ENCODE assay signal across 18 cellular contexts in genomic region chr11:90341986-90342385, GRCh38.
DNase-seq lines count a peak whose midpoint lies in the region; ATAC-seq and TF ChIP-seq lines count a peak whose summit lies in the region.
"Had no signal": no experiment of that assay in that cellular context is flagged by ENCODE, and none has a peak within 500 bp of the region (broad histone marks: within the 10 kb centered on the region; RNA-seq: fewer than 3 reads in every experiment).

No MANE protein-coding gene starts in this region.

- H3K36me3 Mint-ChIP-seq in WTC11 = no peaks in the 10 kb centered on the region
- no peaks in the 10 kb centered on the region for H3K36me3 Mint-ChIP-seq in glutamatergic neuron (ENCODE audit: unreplicated experiment)
- no peaks in the 10 kb centered on the region for H3K36me3 Mint-ChIP-seq in neural progenitor cell
- H3K36me3 Mint-ChIP-seq in CD4-positive, alpha-beta T cell (ENCODE audit: low read depth) = no peaks in the 10 kb centered on the region
- H3K36me3 Mint-ChIP-seq: CD4-positive, CD25-positive, alpha-beta regulatory T cell had no signal

- H3K27me3 Mint-ChIP-seq in WTC11 (ENCODE audit: low read depth) (no peaks in the 10 kb centered on the region), glutamatergic neuron (ENCODE audit: unreplicated experiment) (no peaks in the 10 kb centered on the region), neural progenitor cell (ENCODE audit: insufficient read depth, low read depth) (no peaks in the 10 kb centered on the region)
- peaks cover 6% of the 10 kb centered on the region for H3K27me3 Mint-ChIP-seq in CD4-positive, alpha-beta T cell
- H3K27me3 Mint-ChIP-seq: CD4-positive, CD25-positive, alpha-beta regulatory T cell had no signal

- no peak overlapping the region for H3K4me3 ChIP-seq in A673 (ENCODE audit: low read depth, low read length, poor library complexity, severe bottlenecking)
- H3K4me3 ChIP-seq in neural progenitor cell = no peak overlapping the region
- H3K4me3 ChIP-seq: A549, GM23248 had no signal

- H3K4me3 Mint-ChIP-seq in WTC11 (no peak overlapping the region), glutamatergic neuron (ENCODE audit: unreplicated experiment) (no peak overlapping the region), neural progenitor cell (no peak overlapping the region)
- H3K4me3 Mint-ChIP-seq in CD4-positive, alpha-beta T cell = no peak overlapping the region
- H3K4me3 Mint-ChIP-seq: CD4-positive, CD25-positive, alpha-beta regulatory T cell; CD8-positive, alpha-beta memory T cell; H9 had no signal

- H3K27ac ChIP-seq in A673 (ENCODE audit: low read depth, low read length, poor library complexity, severe bottlenecking) (no peak overlapping the region), neural progenitor cell (no peak overlapping the region)
- H3K27ac ChIP-seq in CD4-positive, alpha-beta T cell (ENCODE audit: low read depth, low read length) = no peak overlapping the region
- H3K27ac ChIP-seq: A549, GM23248 had no signal

- H3K27me3 ChIP-seq in A673 (replicated peaks; ENCODE audit: insufficient read depth, low read depth, low read length, poor library complexity) (no peaks in the 10 kb centered on the region), neural progenitor cell (no peaks in the 10 kb centered on the region)
- no peaks in the 10 kb centered on the region for H3K27me3 ChIP-seq in CD4-positive, alpha-beta T cell (ENCODE audit: control insufficient read depth, insufficient read depth, low read length)

- H3K9me3 Mint-ChIP-seq in WTC11 (no peaks in the 10 kb centered on the region), glutamatergic neuron (ENCODE audit: unreplicated experiment) (no peaks in the 10 kb centered on the region), neural progenitor cell (no peaks in the 10 kb centered on the region)
- no peaks in the 10 kb centered on the region for H3K9me3 Mint-ChIP-seq in CD4-positive, alpha-beta T cell
- H3K9me3 Mint-ChIP-seq: H9 had no signal

- H3K4me2 ChIP-seq in neural progenitor cell = no peak overlapping the region
- H3K4me2 ChIP-seq: A549 had no signal

- TF ChIP-seq CTCF in A673 (conservative IDR thresholded peaks at IDR 0.05; ENCODE audit: low read depth, low read length) (0 out of 2 replicates have a peak, but pooled peaks have one; percentile 8), WTC11 (IDR thresholded peaks at IDR 0.05) (no peak), glutamatergic neuron (IDR thresholded peaks at IDR 0.05; ENCODE audit: partially characterized antibody, unreplicated experiment) (peak; percentile 16), neural progenitor cell (IDR thresholded peaks at IDR 0.05) (peak; percentile 6)
- no peak for TF ChIP-seq CTCF in CD4-positive, alpha-beta T cell (IDR thresholded peaks at IDR 0.05)

- H3K4me1 ChIP-seq in A673 (ENCODE audit: insufficient read depth, low read length, poor library complexity, severe bottlenecking) = no peaks in the 10 kb centered on the region
- H3K4me1 ChIP-seq in neural progenitor cell = no peaks in the 10 kb centered on the region
- H3K4me1 ChIP-seq: A549 had no signal

- H3K9ac ChIP-seq in neural progenitor cell = no peak overlapping the region
- H3K9ac ChIP-seq: GM23248 had no signal

- DNase-seq in A673 (ENCODE audit: low spot score) (no peak), WTC11 (ENCODE audit: low spot score) (no peak), glutamatergic neuron (no peak), neural progenitor cell (ENCODE audit: low spot score) (no peak), CD1c-positive myeloid dendritic cell (ENCODE audit: extremely low spot score) (no peak), inferior parietal cortex (ENCODE audit: extremely low spot score) (no peak)
- no peak for DNase-seq in CD4-positive, alpha-beta T cell
- DNase-seq: 8988T; C1 segment of cervical spinal cord; CD4-positive, CD25-positive, alpha-beta regulatory T cell; CD8-positive, alpha-beta memory T cell; DMS 273 treated with DMSO at 0.1 percent for 48 hours; DND-41; GM23248; H9 had no signal

- POLR2A ChIA-PET in A673 (lab: Charles Lee; ENCODE audit: low non-redundant PET) (no interaction called here), WTC11 (lab: Charles Lee) (no interaction called here)
- POLR2A ChIA-PET in CD4-positive, alpha-beta T cell (lab: Charles Lee) = no interaction called here

- H3K36me3 ChIP-seq in A673 (ENCODE audit: insufficient read depth, low read length, poor library complexity, severe bottlenecking) = no peaks in the 10 kb centered on the region
- no peaks in the 10 kb centered on the region for H3K36me3 ChIP-seq in neural progenitor cell

- H3K27ac Mint-ChIP-seq in WTC11 (no peak overlapping the region), glutamatergic neuron (ENCODE audit: unreplicated experiment) (no peak overlapping the region), neural progenitor cell (no peak overlapping the region)
- no peak overlapping the region for H3K27ac Mint-ChIP-seq in CD4-positive, alpha-beta T cell
- H3K27ac Mint-ChIP-seq: CD4-positive, CD25-positive, alpha-beta regulatory T cell; CD8-positive, alpha-beta memory T cell; H9 had no signal

- no TSS peak for BruUV-seq in A673 (replicated peaks; lab: Mats Ljungman, UMichigan)

- CTCF ChIA-PET in A673 (lab: Charles Lee) (no interaction called here), WTC11 (lab: Charles Lee) (no interaction called here)
- CTCF ChIA-PET in CD4-positive, alpha-beta T cell (lab: Charles Lee) = no interaction called here

- H3K9me3 ChIP-seq in A673 (ENCODE audit: low read depth, low read length, poor library complexity, severe bottlenecking) (no peaks in the 10 kb centered on the region), neural progenitor cell (ENCODE audit: low read depth) (no peaks in the 10 kb centered on the region)
- H3K9me3 ChIP-seq in CD4-positive, alpha-beta T cell (ENCODE audit: control insufficient read depth, low read length) = no peaks in the 10 kb centered on the region
- H3K9me3 ChIP-seq: A549 had no signal

- ATAC-seq in WTC11 (peak; percentile 28; the same call in 1 of the 2 replicates), HG03521 (IDR thresholded peaks at IDR 0.05; ENCODE audit: unreplicated experiment) (no peak)
- no peak for ATAC-seq in CD4-positive, alpha-beta T cell (ENCODE audit: poor library complexity)
- ATAC-seq: A549, HCT116 had no signal

- intact Hi-C loops in A673 (cut with micrococcal nuclease; ENCODE audit: unreplicated experiment) = no loop called here
- intact Hi-C loops in CD4-positive, alpha-beta T cell (cut with DNase I, micrococcal nuclease) = no loop called here

- no peaks in the 10 kb centered on the region for H4K20me1 ChIP-seq in neural progenitor cell (ENCODE audit: low read depth)

- H2AFZ ChIP-seq in neural progenitor cell (replicated peaks) = no peak overlapping the region
- H2AFZ ChIP-seq: GM23248 had no signal

- H3F3A ChIP-seq in neural progenitor cell (ENCODE audit: low read depth) = no peaks in the 10 kb centered on the region

- no peaks in the 10 kb centered on the region for H3K79me2 ChIP-seq in neural progenitor cell (ENCODE audit: low read depth)

- H3K4me1 Mint-ChIP-seq in WTC11 = no peaks in the 10 kb centered on the region
- no peaks in the 10 kb centered on the region for H3K4me1 Mint-ChIP-seq in glutamatergic neuron (ENCODE audit: low read depth, unreplicated experiment)
- no peaks in the 10 kb centered on the region for H3K4me1 Mint-ChIP-seq in neural progenitor cell
- H3K4me1 Mint-ChIP-seq in CD4-positive, alpha-beta T cell (ENCODE audit: low read depth) = no peaks in the 10 kb centered on the region
- H3K4me1 Mint-ChIP-seq: CD4-positive, CD25-positive, alpha-beta regulatory T cell; CD8-positive, alpha-beta memory T cell; H9 had no signal

TF ChIP-seq in WTC11, 78 proteins besides CTCF, POLR2A, EP300 and RAD21 (continues in another document):
- TF ChIP-seq EMX1 (CRISPR knock-in tag; IDR thresholded peaks at IDR 0.05) = no peak
- no peak for TF ChIP-seq TEAD1 (CRISPR knock-in tag; IDR thresholded peaks at IDR 0.05)
- no peak for TF ChIP-seq ZNF121 (CRISPR knock-in tag; IDR thresholded peaks at IDR 0.05)
- no peak for TF ChIP-seq E2F1 (CRISPR knock-in tag; IDR thresholded peaks at IDR 0.05)
- TF ChIP-seq NR3C1 (CRISPR knock-in tag; conservative IDR thresholded peaks at IDR 0.05; ENCODE audit: low read depth) = no peak
- TF ChIP-seq ATF1 (CRISPR knock-in tag; IDR thresholded peaks at IDR 0.05) = no peak
- TF ChIP-seq AFF4 (CRISPR knock-in tag; IDR thresholded peaks at IDR 0.05; ENCODE audit: borderline replicate concordance) = no peak
- no peak for TF ChIP-seq ZNF396 (CRISPR knock-in tag; IDR thresholded peaks at IDR 0.05; ENCODE audit: borderline replicate concordance)

Comparison
In these comparisons a context has a peak if more than half of its experiments do, and no peak if none do; other contexts are left out.
1. CTCF ChIP-seq: peak in A673 (single experiment), glutamatergic neuron (single experiment) and neural progenitor cell (single experiment); none in WTC11 (single experiment) and CD4-positive, alpha-beta T cell (single experiment).